ENCODE assay signal across 11 cellular contexts in the genomic region with DNA sequence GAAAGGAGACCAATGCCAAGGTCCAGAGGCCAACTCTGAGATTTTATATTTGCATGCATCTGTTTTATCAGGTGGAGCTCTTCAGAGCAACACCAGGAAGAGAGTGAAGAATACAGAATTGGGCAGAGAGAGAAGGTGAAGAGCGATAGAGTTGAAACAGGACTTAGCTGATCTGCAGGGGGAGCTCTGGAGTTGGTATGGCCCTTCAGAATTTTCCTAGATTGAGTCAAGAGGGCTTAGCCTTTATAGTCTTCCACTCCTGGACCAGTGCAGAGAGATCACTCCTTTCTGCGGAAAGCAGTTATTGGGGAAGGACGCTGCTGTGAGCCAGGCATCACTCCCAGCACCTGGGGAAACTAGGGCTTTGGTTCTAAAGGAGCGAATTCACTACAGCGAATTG.
DNase-seq lines count a peak whose midpoint lies in the region; ATAC-seq and TF ChIP-seq lines count a peak whose summit lies in the region.
"Had no signal": no experiment of that assay in that cellular context is flagged by ENCODE, and none has a peak within 500 bp of the region (broad histone marks: within the 10 kb centered on the region; RNA-seq: fewer than 3 reads in every experiment).

No MANE protein-coding gene starts in this region.

- H2AFZ ChIP-seq in GM23338 = no peak overlapping the region

- H3K27me3 ChIP-seq in GM23338 (ENCODE audit: insufficient read depth) (no peaks in the 10 kb centered on the region), foreskin keratinocyte (no peaks in the 10 kb centered on the region)
- H3K27me3 ChIP-seq: spleen had no signal

- no peaks in the 10 kb centered on the region for H3K79me2 ChIP-seq in GM23338 (replicated peaks; ENCODE audit: insufficient read depth)

- peak; percentile 95 for ATAC-seq in GM23338
- peak; percentile 62 for ATAC-seq in foreskin keratinocyte
- ATAC-seq in GM21515 (IDR thresholded peaks at IDR 0.05; ENCODE audit: unreplicated experiment) = no peak
- no peak for ATAC-seq in GM19452 (IDR thresholded peaks at IDR 0.05; ENCODE audit: unreplicated experiment)
- no peak for ATAC-seq in HG03432 (IDR thresholded peaks at IDR 0.05; ENCODE audit: unreplicated experiment)
- no peak for ATAC-seq in GM18519 (IDR thresholded peaks at IDR 0.05; ENCODE audit: low FRiP score, unreplicated experiment)

- no peaks in the 10 kb centered on the region for H3F3A ChIP-seq in GM23338 (replicated peaks; ENCODE audit: low read depth)

- H3K36me3 ChIP-seq in GM23338 (ENCODE audit: insufficient read depth) = no peaks in the 10 kb centered on the region
- H3K36me3 ChIP-seq: left ventricle myocardium inferior, spleen had no signal

- H3K4me1 Mint-ChIP-seq in GM23338 = peaks cover 12% of the 10 kb centered on the region

- no peak overlapping the region for H3K27ac Mint-ChIP-seq in GM23338

- H3K4me3 ChIP-seq in GM23338 = no peak overlapping the region
- H3K4me3 ChIP-seq: left ventricle myocardium inferior, spleen had no signal

- peaks cover 2% of the 10 kb centered on the region; the same call in 2 of the 3 replicates for H3K36me3 Mint-ChIP-seq in GM23338 (ENCODE audit: low read depth)

- in situ Hi-C loops in ACHN (cut with HindIII; ENCODE audit: low pct_ligation_motif_present, low pct_unique_long_range_greater_than_20kb, low sequenced_read_pairs) = no loop called here

- H3K9me3 Mint-ChIP-seq in GM23338 = no peaks in the 10 kb centered on the region

- DNase-seq in ACHN (peak; percentile 40), GM23338 (ENCODE audit: low spot score) (peak; percentile 83), RKO (ENCODE audit: low spot score) (peak; percentile 37), foreskin keratinocyte (peak in 1 of 2 donors; percentile 21)
- DNase-seq: left ventricle myocardium inferior, NCI-H1048, spleen had no signal

- H3K27ac ChIP-seq in GM23338 (ENCODE audit: low read depth) = no peak overlapping the region
- no peak overlapping the region for H3K27ac ChIP-seq in foreskin keratinocyte
- H3K27ac ChIP-seq: left ventricle myocardium inferior, spleen had no signal

- H3K4me1 ChIP-seq in GM23338 (ENCODE audit: insufficient read depth) (peaks cover 5% of the 10 kb centered on the region; the same call in 1 of the 2 replicates), foreskin keratinocyte (no peaks in the 10 kb centered on the region)
- H3K4me1 ChIP-seq: spleen had no signal

- no peaks in the 10 kb centered on the region for H4K20me1 ChIP-seq in GM23338 (replicated peaks; ENCODE audit: insufficient read depth)

- no peak overlapping the region for H3K4me3 Mint-ChIP-seq in GM23338

- 0 out of 2 replicates have a peak, but pooled peaks cover 3% of the 10 kb centered on the region for H3K9me2 ChIP-seq in GM23338 (ENCODE audit: insufficient read depth)

- TF ChIP-seq CTCF in GM23338 (conservative IDR thresholded peaks at IDR 0.05; ENCODE audit: low read depth in 2 of 2) (peak; percentile 68 to 77), foreskin keratinocyte (conservative IDR thresholded peaks at IDR 0.05) (peak; percentile 51)

- no peak overlapping the region for H3K4me2 ChIP-seq in GM23338

- no peaks in the 10 kb centered on the region for H3K27me3 Mint-ChIP-seq in GM23338 (ENCODE audit: insufficient read depth, low read depth, poor library complexity)

TF ChIP-seq in GM23338, 12 proteins besides CTCF, POLR2A, EP300 and RAD21 (continues in another document):
- TF ChIP-seq, protein P1, sequence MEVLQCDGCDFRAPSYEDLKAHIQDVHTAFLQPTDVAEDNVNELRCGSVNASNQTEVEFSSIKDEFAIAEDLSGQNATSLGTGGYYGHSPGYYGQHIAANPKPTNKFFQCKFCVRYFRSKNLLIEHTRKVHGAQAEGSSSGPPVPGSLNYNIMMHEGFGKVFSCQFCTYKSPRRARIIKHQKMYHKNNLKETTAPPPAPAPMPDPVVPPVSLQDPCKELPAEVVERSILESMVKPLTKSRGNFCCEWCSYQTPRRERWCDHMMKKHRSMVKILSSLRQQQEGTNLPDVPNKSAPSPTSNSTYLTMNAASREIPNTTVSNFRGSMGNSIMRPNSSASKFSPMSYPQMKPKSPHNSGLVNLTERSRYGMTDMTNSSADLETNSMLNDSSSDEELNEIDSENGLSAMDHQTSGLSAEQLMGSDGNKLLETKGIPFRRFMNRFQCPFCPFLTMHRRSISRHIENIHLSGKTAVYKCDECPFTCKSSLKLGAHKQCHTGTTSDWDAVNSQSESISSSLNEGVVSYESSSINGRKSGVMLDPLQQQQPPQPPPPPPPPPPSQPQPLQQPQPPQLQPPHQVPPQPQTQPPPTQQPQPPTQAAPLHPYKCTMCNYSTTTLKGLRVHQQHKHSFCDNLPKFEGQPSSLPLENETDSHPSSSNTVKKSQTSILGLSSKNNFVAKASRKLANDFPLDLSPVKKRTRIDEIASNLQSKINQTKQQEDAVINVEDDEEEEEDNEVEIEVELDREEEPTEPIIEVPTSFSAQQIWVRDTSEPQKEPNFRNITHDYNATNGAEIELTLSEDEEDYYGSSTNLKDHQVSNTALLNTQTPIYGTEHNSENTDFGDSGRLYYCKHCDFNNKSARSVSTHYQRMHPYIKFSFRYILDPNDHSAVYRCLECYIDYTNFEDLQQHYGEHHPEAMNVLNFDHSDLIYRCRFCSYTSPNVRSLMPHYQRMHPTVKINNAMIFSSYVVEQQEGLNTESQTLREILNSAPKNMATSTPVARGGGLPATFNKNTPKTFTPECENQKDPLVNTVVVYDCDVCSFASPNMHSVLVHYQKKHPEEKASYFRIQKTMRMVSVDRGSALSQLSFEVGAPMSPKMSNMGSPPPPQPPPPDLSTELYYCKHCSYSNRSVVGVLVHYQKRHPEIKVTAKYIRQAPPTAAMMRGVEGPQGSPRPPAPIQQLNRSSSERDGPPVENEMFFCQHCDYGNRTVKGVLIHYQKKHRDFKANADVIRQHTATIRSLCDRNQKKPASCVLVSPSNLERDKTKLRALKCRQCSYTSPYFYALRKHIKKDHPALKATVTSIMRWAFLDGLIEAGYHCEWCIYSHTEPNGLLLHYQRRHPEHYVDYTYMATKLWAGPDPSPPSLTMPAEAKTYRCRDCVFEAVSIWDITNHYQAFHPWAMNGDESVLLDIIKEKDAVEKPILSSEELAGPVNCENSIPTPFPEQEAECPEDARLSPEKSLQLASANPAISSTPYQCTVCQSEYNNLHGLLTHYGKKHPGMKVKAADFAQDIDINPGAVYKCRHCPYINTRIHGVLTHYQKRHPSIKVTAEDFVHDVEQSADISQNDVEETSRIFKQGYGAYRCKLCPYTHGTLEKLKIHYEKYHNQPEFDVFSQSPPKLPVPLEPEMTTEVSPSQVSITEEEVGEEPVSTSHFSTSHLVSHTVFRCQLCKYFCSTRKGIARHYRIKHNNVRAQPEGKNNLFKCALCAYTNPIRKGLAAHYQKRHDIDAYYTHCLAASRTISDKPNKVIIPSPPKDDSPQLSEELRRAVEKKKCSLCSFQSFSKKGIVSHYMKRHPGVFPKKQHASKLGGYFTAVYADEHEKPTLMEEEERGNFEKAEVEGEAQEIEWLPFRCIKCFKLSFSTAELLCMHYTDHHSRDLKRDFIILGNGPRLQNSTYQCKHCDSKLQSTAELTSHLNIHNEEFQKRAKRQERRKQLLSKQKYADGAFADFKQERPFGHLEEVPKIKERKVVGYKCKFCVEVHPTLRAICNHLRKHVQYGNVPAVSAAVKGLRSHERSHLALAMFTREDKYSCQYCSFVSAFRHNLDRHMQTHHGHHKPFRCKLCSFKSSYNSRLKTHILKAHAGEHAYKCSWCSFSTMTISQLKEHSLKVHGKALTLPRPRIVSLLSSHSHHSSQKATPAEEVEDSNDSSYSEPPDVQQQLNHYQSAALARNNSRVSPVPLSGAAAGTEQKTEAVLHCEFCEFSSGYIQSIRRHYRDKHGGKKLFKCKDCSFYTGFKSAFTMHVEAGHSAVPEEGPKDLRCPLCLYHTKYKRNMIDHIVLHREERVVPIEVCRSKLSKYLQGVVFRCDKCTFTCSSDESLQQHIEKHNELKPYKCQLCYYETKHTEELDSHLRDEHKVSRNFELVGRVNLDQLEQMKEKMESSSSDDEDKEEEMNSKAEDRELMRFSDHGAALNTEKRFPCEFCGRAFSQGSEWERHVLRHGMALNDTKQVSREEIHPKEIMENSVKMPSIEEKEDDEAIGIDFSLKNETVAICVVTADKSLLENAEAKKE (CRISPR knock-in tag; IDR thresholded peaks at IDR 0.05) = no peak
- TF ChIP-seq ZNF331 (CRISPR knock-in tag; IDR thresholded peaks at IDR 0.05; ENCODE audit: low read depth) (no peak), EZH2phosphoT487 (IDR thresholded peaks at IDR 0.05; ENCODE audit: unreplicated experiment) (no peak), STAT1 (IDR thresholded peaks at IDR 0.05; ENCODE audit: unreplicated experiment) (no peak), CREB1 (CRISPR knock-in tag; IDR thresholded peaks at IDR 0.05; ENCODE audit: low read depth) (no peak), ZNF114 (CRISPR knock-in tag; IDR thresholded peaks at IDR 0.05) (no peak), POLR2AphosphoS5 (IDR thresholded peaks at IDR 0.05; ENCODE audit: low read depth) (no peak)
- TF ChIP-seq, protein P2, sequence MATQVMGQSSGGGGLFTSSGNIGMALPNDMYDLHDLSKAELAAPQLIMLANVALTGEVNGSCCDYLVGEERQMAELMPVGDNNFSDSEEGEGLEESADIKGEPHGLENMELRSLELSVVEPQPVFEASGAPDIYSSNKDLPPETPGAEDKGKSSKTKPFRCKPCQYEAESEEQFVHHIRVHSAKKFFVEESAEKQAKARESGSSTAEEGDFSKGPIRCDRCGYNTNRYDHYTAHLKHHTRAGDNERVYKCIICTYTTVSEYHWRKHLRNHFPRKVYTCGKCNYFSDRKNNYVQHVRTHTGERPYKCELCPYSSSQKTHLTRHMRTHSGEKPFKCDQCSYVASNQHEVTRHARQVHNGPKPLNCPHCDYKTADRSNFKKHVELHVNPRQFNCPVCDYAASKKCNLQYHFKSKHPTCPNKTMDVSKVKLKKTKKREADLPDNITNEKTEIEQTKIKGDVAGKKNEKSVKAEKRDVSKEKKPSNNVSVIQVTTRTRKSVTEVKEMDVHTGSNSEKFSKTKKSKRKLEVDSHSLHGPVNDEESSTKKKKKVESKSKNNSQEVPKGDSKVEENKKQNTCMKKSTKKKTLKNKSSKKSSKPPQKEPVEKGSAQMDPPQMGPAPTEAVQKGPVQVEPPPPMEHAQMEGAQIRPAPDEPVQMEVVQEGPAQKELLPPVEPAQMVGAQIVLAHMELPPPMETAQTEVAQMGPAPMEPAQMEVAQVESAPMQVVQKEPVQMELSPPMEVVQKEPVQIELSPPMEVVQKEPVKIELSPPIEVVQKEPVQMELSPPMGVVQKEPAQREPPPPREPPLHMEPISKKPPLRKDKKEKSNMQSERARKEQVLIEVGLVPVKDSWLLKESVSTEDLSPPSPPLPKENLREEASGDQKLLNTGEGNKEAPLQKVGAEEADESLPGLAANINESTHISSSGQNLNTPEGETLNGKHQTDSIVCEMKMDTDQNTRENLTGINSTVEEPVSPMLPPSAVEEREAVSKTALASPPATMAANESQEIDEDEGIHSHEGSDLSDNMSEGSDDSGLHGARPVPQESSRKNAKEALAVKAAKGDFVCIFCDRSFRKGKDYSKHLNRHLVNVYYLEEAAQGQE (IDR thresholded peaks at IDR 0.05; ENCODE audit: unreplicated experiment) = no peak

Comparison
In these comparisons a context has a peak if more than half of its experiments do, and no peak if none do; other contexts are left out.
1. ATAC-seq: peak in GM23338 (single experiment) and foreskin keratinocyte (single experiment); none in GM21515 (single experiment), GM19452 (single experiment), HG03432 (single experiment) and GM18519 (single experiment).